8 cellular contexts compared by ENCODE assay signal in genomic region chr4:90419124-90419711, GRCh38.
DNase-seq lines count a peak whose midpoint lies in the region; ATAC-seq lines count a peak whose summit lies in the region.

No MANE protein-coding gene starts in this region.

- H3K9me3 Mint-ChIP-seq in activated CD4-positive, alpha-beta memory T cell treated with anti-CD3 and anti-CD28 coated beads for 36 hours, result no peaks in the 10 kb centered on the region

- POLR2A ChIA-PET in activated CD4-positive, alpha-beta memory T cell treated with anti-CD3 and anti-CD28 coated beads for 36 hours (lab: Charles Lee), result no interaction called here

- H3K27me3 Mint-ChIP-seq in activated CD4-positive, alpha-beta memory T cell treated with anti-CD3 and anti-CD28 coated beads for 36 hours, result no peaks in the 10 kb centered on the region

- CTCF ChIA-PET in activated CD4-positive, alpha-beta memory T cell treated with anti-CD3 and anti-CD28 coated beads for 36 hours (lab: Charles Lee), result interaction anchor here (0.6 to 2.0 kb wide), 4 partner anchors 9 to 1969 kb away, joined by 3 to 5 read pairs (median 3); no protein-coding TSS in a partner anchor

- no peak overlapping the region for H3K4me3 Mint-ChIP-seq in activated CD4-positive, alpha-beta memory T cell treated with anti-CD3 and anti-CD28 coated beads for 36 hours

- no peaks in the 10 kb centered on the region for H3K4me1 Mint-ChIP-seq in activated CD4-positive, alpha-beta memory T cell treated with anti-CD3 and anti-CD28 coated beads for 36 hours (ENCODE audit: low read depth)

- intact Hi-C loops in activated CD4-positive, alpha-beta memory T cell treated with anti-CD3 and anti-CD28 coated beads for 36 hours (cut with micrococcal nuclease), result loop anchor here (5.0 kb wide), 1 partner anchor 1968 kb away; no protein-coding TSS in a partner anchor

- ATAC-seq in GM21367 (IDR thresholded peaks at IDR 0.05; ENCODE audit: unreplicated experiment), result peak; percentile 89
- peak; percentile 93 for ATAC-seq in HG03558 (IDR thresholded peaks at IDR 0.05; ENCODE audit: extremely low read depth, unreplicated experiment)

- peak; percentile 40 for DNase-seq in GM03348 (ENCODE audit: low spot score)
- DNase-seq in OCI-M1 (lab: John Stamatoyannopoulos, UW), result peak; percentile 76
- peak; percentile 13 for DNase-seq in fibroblast of gingiva (ENCODE audit: low read depth)
- peak; percentile 14 for DNase-seq in putamen (ENCODE audit: low spot score)
- DNase-seq in activated CD4-positive, alpha-beta memory T cell treated with anti-CD3 and anti-CD28 coated beads for 36 hours, result no peak
- no peak for DNase-seq in nucleus accumbens (lab: John Stamatoyannopoulos, UW)

- no peak overlapping the region for H3K27ac Mint-ChIP-seq in activated CD4-positive, alpha-beta memory T cell treated with anti-CD3 and anti-CD28 coated beads for 36 hours

- H3K36me3 Mint-ChIP-seq in activated CD4-positive, alpha-beta memory T cell treated with anti-CD3 and anti-CD28 coated beads for 36 hours, result no peaks in the 10 kb centered on the region

Comparison
In these comparisons a context has a peak if more than half of its experiments do, and no peak if none do; other contexts are left out.
1. DNase-seq: peak in GM03348 (single experiment), OCI-M1 (single experiment), fibroblast of gingiva (single experiment) and putamen (single experiment); none in activated CD4-positive, alpha-beta memory T cell treated with anti-CD3 and anti-CD28 coated beads for 36 hours (single experiment) and nucleus accumbens (0 of 56).